ENCODE assay signal across 12 cellular contexts in the genomic region with DNA sequence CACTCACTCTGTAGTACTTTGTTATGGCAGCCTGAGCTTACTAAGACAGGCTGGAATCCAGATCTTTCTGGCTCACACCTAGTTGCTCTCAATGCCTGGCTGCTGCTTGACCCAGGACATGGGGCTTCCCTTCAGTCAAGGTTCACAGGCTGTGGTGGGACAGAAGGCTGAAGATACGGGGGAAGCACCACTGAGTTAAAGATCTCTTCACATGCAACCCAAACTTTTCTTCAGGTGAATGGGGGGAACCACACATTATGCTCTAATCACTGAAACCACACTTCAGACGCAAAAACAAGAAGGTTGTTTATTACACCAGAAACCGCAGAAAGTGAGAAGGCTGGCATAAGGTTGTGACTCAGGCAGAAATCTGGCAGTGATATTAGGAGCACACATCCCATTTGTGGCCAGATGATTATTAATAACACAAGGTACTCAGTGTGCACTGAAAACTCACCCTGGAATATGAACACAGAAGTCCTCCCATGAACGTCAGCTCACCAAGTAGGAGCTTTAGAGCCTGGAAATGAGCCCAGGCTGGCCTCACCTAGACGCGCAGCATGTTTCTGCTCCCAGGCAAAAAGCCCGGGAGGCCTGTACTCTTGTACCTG.
A peak's percentile ranks its signal among the peaks of the same experiment; 100 is the strongest.
DNase-seq lines count a peak whose midpoint lies in the region; ATAC-seq and TF ChIP-seq lines count a peak whose summit lies in the region.
"Had no signal": no experiment of that assay in that cellular context is flagged by ENCODE, and none has a peak within 500 bp of the region (broad histone marks: within the 10 kb centered on the region; RNA-seq: fewer than 3 reads in every experiment).

No MANE protein-coding gene starts in this region.

- no peaks in the 10 kb centered on the region for H3K36me3 ChIP-seq in gastroesophageal sphincter

- TF ChIP-seq CTCF in gastroesophageal sphincter (IDR thresholded peaks at IDR 0.05): no peak
- no peak for TF ChIP-seq CTCF in Calu3 (IDR thresholded peaks at IDR 0.05; ENCODE audit: unreplicated experiment)

- no peaks in the 10 kb centered on the region for H3K27me3 Mint-ChIP-seq in Calu3 (ENCODE audit: unreplicated experiment)

- TF ChIP-seq POLR2A in gastroesophageal sphincter (IDR thresholded peaks at IDR 0.05): no peak

- no peaks in the 10 kb centered on the region for H3K9me3 ChIP-seq in gastroesophageal sphincter

- no peak overlapping the region for H3K27ac Mint-ChIP-seq in Calu3 (ENCODE audit: unreplicated experiment)
- H3K27ac Mint-ChIP-seq: T-helper 17 cell had no signal

- H3K4me1 ChIP-seq in gastroesophageal sphincter: peaks cover 0 to 5% (median 3%) of the 10 kb centered on the region in 3 donors

- H3K27ac ChIP-seq in gastroesophageal sphincter: no peak overlapping the region

- BruUV-seq in Calu3 (replicated peaks; lab: Mats Ljungman, UMichigan): no TSS peak

- H3K4me3 Mint-ChIP-seq in Calu3 (ENCODE audit: low read depth, unreplicated experiment): no peak overlapping the region
- H3K4me3 Mint-ChIP-seq: T-helper 17 cell had no signal

- no peaks in the 10 kb centered on the region for H3K9me3 Mint-ChIP-seq in Calu3 (ENCODE audit: low read depth, unreplicated experiment)

- intact Hi-C loops in left cardiac atrium (cut with DNase I) (no loop called here), Calu3 (cut with micrococcal nuclease; ENCODE audit: unreplicated experiment) (no loop called here)

- no peaks in the 10 kb centered on the region for H3K4me1 Mint-ChIP-seq in Calu3 (ENCODE audit: low read depth, unreplicated experiment)
- H3K4me1 Mint-ChIP-seq: T-helper 17 cell had no signal

- DNase-seq in left cardiac atrium (peak; percentile 21), Calu3 (no peak), NCI-H2171 treated with DMSO at 0.1 percent for 48 hours (lab: John Stamatoyannopoulos, UW) (no peak), SHP77 (lab: John Stamatoyannopoulos, UW) (no peak)
- DNase-seq: activated naive CD4-positive, alpha-beta T cell; DMS153; stimulated activated CD8-positive, alpha-beta memory T cell treated with anti-CD3 and anti-CD28 coated beads, Interleukin-4, amount 100 ng/mL, for 48 hours; T-helper 17 cell had no signal

- WGBS in gastroesophageal sphincter (ENCODE audit: low coverage in 1 of 2), 2 donors: 69 to 72% methylated on average over 2 to 4 of the region's 7 CpGs

- ATAC-seq in GM18517 (IDR thresholded peaks at IDR 0.05; ENCODE audit: unreplicated experiment): peak; percentile 83
- ATAC-seq in GM21576 (IDR thresholded peaks at IDR 0.05; ENCODE audit: unreplicated experiment): peak; percentile 86
- ATAC-seq in HG03175 (IDR thresholded peaks at IDR 0.05; ENCODE audit: unreplicated experiment): peak; percentile 75
- ATAC-seq in left cardiac atrium: peak; percentile 36 to 71
- no peak for ATAC-seq in gastroesophageal sphincter
- ATAC-seq: T-helper 17 cell had no signal

- H3K27me3 ChIP-seq in gastroesophageal sphincter: no peaks in the 10 kb centered on the region

- CTCF ChIA-PET in Calu3 (lab: Charles Lee): no interaction called here

- no peak overlapping the region for H3K4me3 ChIP-seq in gastroesophageal sphincter

- no peak for TF ChIP-seq EP300 in gastroesophageal sphincter (IDR thresholded peaks at IDR 0.05)

- H3K36me3 Mint-ChIP-seq in Calu3 (ENCODE audit: insufficient read depth, unreplicated experiment): no peaks in the 10 kb centered on the region
